In the genomic region with DNA sequence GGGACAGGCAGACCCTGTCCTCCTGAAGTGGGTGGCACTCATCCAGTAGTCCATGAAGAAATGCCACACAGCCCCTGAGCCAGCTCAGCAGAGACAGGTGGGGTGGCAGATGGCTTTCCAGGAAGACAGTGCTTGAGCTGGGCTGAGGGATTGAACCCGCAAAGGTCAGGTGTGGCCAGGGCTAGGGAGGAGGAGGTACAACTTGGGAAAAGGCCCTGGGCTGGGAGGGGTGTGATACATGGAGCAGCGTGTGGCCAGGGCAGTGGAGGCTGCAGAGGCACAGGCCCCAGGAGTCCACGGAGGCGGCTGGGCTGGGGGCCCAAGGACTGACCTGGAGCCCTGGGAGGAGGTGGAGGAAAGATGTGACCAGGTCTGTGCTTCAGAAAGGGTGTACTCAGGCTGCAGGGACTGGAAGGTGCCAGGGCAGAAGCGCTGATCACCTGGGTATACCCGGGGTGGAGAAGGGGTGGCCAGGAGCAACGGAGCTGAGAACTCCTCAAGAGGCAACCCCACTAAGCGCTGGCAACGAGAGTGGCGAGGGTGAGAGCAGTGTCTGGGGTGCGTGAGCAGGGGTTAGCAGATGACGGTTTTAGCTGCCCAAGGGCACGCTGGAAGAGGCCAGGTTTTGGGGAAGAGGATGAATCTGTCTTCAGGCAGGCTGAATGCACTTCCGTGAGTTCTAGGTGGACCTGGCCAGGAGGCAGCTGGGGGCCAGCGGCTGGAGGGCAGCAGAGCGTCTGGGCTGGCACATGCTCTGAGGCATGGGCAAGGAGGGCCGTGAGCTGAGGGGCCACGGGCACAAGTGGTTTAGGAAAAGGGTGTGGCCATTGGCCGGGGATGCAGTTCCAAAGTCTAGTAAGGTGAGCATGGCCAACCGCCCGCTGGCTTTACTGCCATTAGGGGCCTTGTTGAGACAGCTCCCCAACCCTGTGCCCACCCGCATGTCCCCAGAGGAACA, we compare ENCODE assay signal across 26 cellular contexts. TPM values are rescaled to one million over a fixed set of nuclear protein-coding genes. Genes with fewer than 3 reads are reported as not detected.
DNase-seq lines count a peak whose midpoint lies in the region; ATAC-seq, FAIRE-seq and TF ChIP-seq lines count a peak whose summit lies in the region.
"Had no signal": no experiment of that assay in that cellular context is flagged by ENCODE, and none has a peak within 500 bp of the region (broad histone marks: within the 10 kb centered on the region; RNA-seq: fewer than 3 reads in every experiment).

No MANE protein-coding gene starts in this region.

- H3K4me3 Mint-ChIP-seq in activated naive CD4-positive, alpha-beta T cell treated with anti-CD3 and anti-CD28 coated beads, Interleukin-2, amount 10 ng/mL, durations not matched to agents 7 days and 5 days = peak overlapping the region; percentile 21
- no peak overlapping the region for H3K4me3 Mint-ChIP-seq in chondrocyte (ENCODE audit: unreplicated experiment)
- H3K4me3 Mint-ChIP-seq: central memory CD8-positive, alpha-beta T cell had no signal

- POLR2A ChIA-PET in HEK293 (lab: Yijun Ruan, JAX) = interaction anchor here (0.6 kb wide), 1 partner anchor 72 kb away, joined by 3 read pairs; no protein-coding TSS in a partner anchor

- H3K9me3 ChIP-seq in HEK293 (ENCODE audit: control insufficient read depth, insufficient read depth, low read depth, low read length) (no peaks in the 10 kb centered on the region), osteoblast (ENCODE audit: low read depth, low read length) (no peaks in the 10 kb centered on the region)
- H3K9me3 ChIP-seq: esophagus muscularis mucosa, tibial artery had no signal

- H3K4me1 ChIP-seq in HEK293 (ENCODE audit: control insufficient read depth, insufficient read depth, low read length) = peaks cover 9% of the 10 kb centered on the region
- peaks cover 10% of the 10 kb centered on the region for H3K4me1 ChIP-seq in osteoblast (ENCODE audit: insufficient read depth, low read length)

- no peak overlapping the region for H2AFZ ChIP-seq in osteoblast (ENCODE audit: low read length)

- H3K79me2 ChIP-seq in osteoblast (ENCODE audit: insufficient read depth, low read length) = peaks cover 9% of the 10 kb centered on the region

- no peak overlapping the region for H3K27ac ChIP-seq in HEK293 (ENCODE audit: extremely low read depth, low read depth, low read length)
- H3K27ac ChIP-seq in osteoblast (ENCODE audit: low read depth, low read length) = no peak overlapping the region
- H3K27ac ChIP-seq: esophagus muscularis mucosa, KMS-11, skin epidermis, tibial artery had no signal

- TF ChIP-seq CTCF in HEK293 (tag by site-specific recombination; IDR thresholded peaks at IDR 0.05) (no peak), chondrocyte (IDR thresholded peaks at IDR 0.05) (no peak), osteoblast (IDR thresholded peaks at IDR 0.05; ENCODE audit: extremely low read depth, low read depth, low read length) (no peak), D721Med (IDR thresholded peaks at IDR 0.05; ENCODE audit: insufficient read depth, missing control alignments) (no peak)

- CTCF ChIA-PET in activated naive CD4-positive, alpha-beta T cell treated with anti-CD3 and anti-CD28 coated beads, Interleukin-2, amount 10 ng/mL, durations not matched to agents 7 days and 5 days (lab: Charles Lee) = interaction anchor here (1.0 to 6.7 kb wide), 2 partner anchors 10 to 80 kb away, joined by 3 to 29 read pairs; no protein-coding TSS in a partner anchor
- CTCF ChIA-PET in HEK293 (lab: Yijun Ruan, JAX) = interaction anchor here (1.5 kb wide), 1 partner anchor 12 kb away, joined by 5 read pairs; no protein-coding TSS in a partner anchor

- peaks cover 34% of the 10 kb centered on the region for H3K27me3 ChIP-seq in osteoblast (ENCODE audit: insufficient read depth, low read length)

- H3K36me3 ChIP-seq in HEK293 (ENCODE audit: control insufficient read depth in 2 of 2, insufficient read depth in 1 of 2, low read length in 2 of 2) = peaks cover 0 to 12% of the 10 kb centered on the region in 2 experiments; a peak in 1 of 3 replicates
- H3K36me3 ChIP-seq in osteoblast (ENCODE audit: insufficient read depth, low read length) = no peaks in the 10 kb centered on the region
- H3K36me3 ChIP-seq: tibial artery had no signal

- H4K20me1 ChIP-seq in osteoblast (ENCODE audit: insufficient read depth, low read length) = peaks cover 2% of the 10 kb centered on the region

- peaks cover 38% of the 10 kb centered on the region for H3K27me3 Mint-ChIP-seq in activated naive CD4-positive, alpha-beta T cell treated with anti-CD3 and anti-CD28 coated beads, Interleukin-2, amount 10 ng/mL, durations not matched to agents 7 days and 5 days
- peaks cover 17% of the 10 kb centered on the region for H3K27me3 Mint-ChIP-seq in chondrocyte (ENCODE audit: low read depth)
- H3K27me3 Mint-ChIP-seq: central memory CD8-positive, alpha-beta T cell had no signal

- H3K4me2 ChIP-seq in osteoblast (ENCODE audit: insufficient read depth, low read length) = no peak overlapping the region
- H3K4me2 ChIP-seq: KMS-11 had no signal

- no peak overlapping the region for H3K27ac Mint-ChIP-seq in activated naive CD4-positive, alpha-beta T cell treated with anti-CD3 and anti-CD28 coated beads, Interleukin-2, amount 10 ng/mL, durations not matched to agents 7 days and 5 days
- no peak overlapping the region for H3K27ac Mint-ChIP-seq in chondrocyte (ENCODE audit: unreplicated experiment)

- H3K4me3 ChIP-seq in HEK293 (ENCODE audit: low read depth, low read length) = no peak overlapping the region
- no peak overlapping the region for H3K4me3 ChIP-seq in osteoblast (ENCODE audit: insufficient read depth, low read length)
- H3K4me3 ChIP-seq: esophagus muscularis mucosa, skin epidermis, tibial artery had no signal

- no peak for TF ChIP-seq POLR2A in GM12891 (IDR thresholded peaks at IDR 0.05; ENCODE audit: low read depth, low read length)

- no peak for DNase-seq in activated naive CD4-positive, alpha-beta T cell treated with anti-CD3 and anti-CD28 coated beads, Interleukin-2, amount 10 ng/mL, durations not matched to agents 7 days and 5 days
- no peak for DNase-seq in activated naive CD4-positive, alpha-beta T cell (lab: John Stamatoyannopoulos, UW)
- peak; percentile 72 for DNase-seq in chondrocyte (ENCODE audit: low spot score)
- peak; percentile 86 for DNase-seq in osteoblast (ENCODE audit: insufficient read length, low spot score, missing footprints)
- no peak for DNase-seq in D721Med (ENCODE audit: insufficient read length, low spot score)
- no peak for DNase-seq in GM12891 (ENCODE audit: insufficient read length, low spot score)
- DNase-seq: anterior cingulate cortex; CD4-positive, alpha-beta memory T cell; DMS79; effector CD8-positive, alpha-beta T cell; H9; left cardiac atrium; naive thymus-derived CD8-positive, alpha-beta T cell; NCI-H2081; NCI-H510A treated with DMSO at 0.1 percent for 48 hours; stimulated activated CD4-positive, alpha-beta T cell treated with anti-CD3 and anti-CD28 coated beads, Interleukin-4, amount 100 ng/mL, for 1 hour; stimulated activated naive CD8-positive, alpha-beta T cell treated with anti-CD3 and anti-CD28 coated beads, Interleukin-15, Interleukin-2, amounts not matched to agents 100 U/mL and 50 U/mL, for 24 hours; SW 1271; tibial artery had no signal

- peaks cover 40% of the 10 kb centered on the region for H3K4me1 Mint-ChIP-seq in activated naive CD4-positive, alpha-beta T cell treated with anti-CD3 and anti-CD28 coated beads, Interleukin-2, amount 10 ng/mL, durations not matched to agents 7 days and 5 days
- H3K4me1 Mint-ChIP-seq in chondrocyte (ENCODE audit: low read depth) = peaks cover 22% of the 10 kb centered on the region

- H3K36me3 Mint-ChIP-seq in activated naive CD4-positive, alpha-beta T cell treated with anti-CD3 and anti-CD28 coated beads, Interleukin-2, amount 10 ng/mL, durations not matched to agents 7 days and 5 days = peaks cover 2% of the 10 kb centered on the region
- H3K36me3 Mint-ChIP-seq in chondrocyte (ENCODE audit: low read depth) = peaks cover 5% of the 10 kb centered on the region
- H3K36me3 Mint-ChIP-seq: naive thymus-derived CD8-positive, alpha-beta T cell had no signal

- ATAC-seq in HG03521 (IDR thresholded peaks at IDR 0.05; ENCODE audit: unreplicated experiment) = no peak
- ATAC-seq: left cardiac atrium; naive thymus-derived CD8-positive, alpha-beta T cell; stimulated activated naive CD8-positive, alpha-beta T cell treated with anti-CD3 and anti-CD28 coated beads, Interleukin-15, Interleukin-2, amounts not matched to agents 100 U/mL and 50 U/mL, for 24 hours had no signal

- FAIRE-seq in D721Med (lab: Jason Lieb, UNC) (no peak), GM12891 (lab: Jason Lieb, UNC) (no peak)

- no peaks in the 10 kb centered on the region for H3K9me3 Mint-ChIP-seq in activated naive CD4-positive, alpha-beta T cell treated with anti-CD3 and anti-CD28 coated beads, Interleukin-2, amount 10 ng/mL, durations not matched to agents 7 days and 5 days
- H3K9me3 Mint-ChIP-seq in chondrocyte (ENCODE audit: low read depth) = no peaks in the 10 kb centered on the region
- H3K9me3 Mint-ChIP-seq: CD4-positive, alpha-beta memory T cell; central memory CD8-positive, alpha-beta T cell; H9; naive thymus-derived CD8-positive, alpha-beta T cell had no signal

TF ChIP-seq in GM12891, 5 proteins besides CTCF, POLR2A, EP300 and RAD21:
- TF ChIP-seq POLR2AphosphoS5 (IDR thresholded peaks at IDR 0.05; ENCODE audit: low read depth, low read length) = no peak
- TF ChIP-seq SPI1 (IDR thresholded peaks at IDR 0.05; ENCODE audit: low read depth, low read length) = no peak
- no peak for TF ChIP-seq PAX5 (IDR thresholded peaks at IDR 0.05; ENCODE audit: insufficient read depth, low read length, severe bottlenecking)
- no peak for TF ChIP-seq TAF1 (IDR thresholded peaks at IDR 0.05; ENCODE audit: low read depth, low read length)
- no peak for TF ChIP-seq POU2F2 (IDR thresholded peaks at IDR 0.05; ENCODE audit: low read depth, low read length)

RNA-seq across cellular contexts. Expression of a gene that starts 3.9 kb away (rescaled TPM):
- total RNA-seq in chondrocyte (61.5 to 71.8 TPM (median 62.2 TPM) in 3 replicates), osteoblast (64.2 and 64.8 TPM in 2 replicates)
- 61.1 TPM for polyA plus RNA-seq in GM12891 (2012; ENCODE audit: low read depth, missing spikeins)

RNA-seq across cellular contexts. Expression of a gene that starts 7.7 kb away (rescaled TPM):
- total RNA-seq in chondrocyte = 0.62 to 1.5 TPM (median 1.4 TPM) in 3 replicates
- total RNA-seq in osteoblast = under 0.01 TPM in 1 of 2 replicates, not detected in the other
- 0.39 TPM for polyA plus RNA-seq in GM12891 (2012; ENCODE audit: low read depth, missing spikeins)

RNA-seq across cellular contexts. Expression of a gene that starts 12.7 kb away (rescaled TPM):
- total RNA-seq in chondrocyte (31.2 to 40.0 TPM (median 32.5 TPM) in 3 replicates), osteoblast (31.8 and 39.8 TPM in 2 replicates)
- 29.8 TPM for polyA plus RNA-seq in GM12891 (2012; ENCODE audit: low read depth, missing spikeins)

RNA-seq across cellular contexts. Expression of a gene that starts 38.4 kb away (rescaled TPM):
- total RNA-seq in chondrocyte = 6.3 to 7.5 TPM (median 7.4 TPM) in 3 replicates
- 0.88 and 1.1 TPM in 2 replicates for total RNA-seq in osteoblast
- polyA plus RNA-seq in GM12891 (2012; ENCODE audit: low read depth, missing spikeins) = 1.8 TPM

RNA-seq across cellular contexts. Expression of a gene that starts 39.5 kb away (rescaled TPM):
- not detected in 3 replicates for total RNA-seq in chondrocyte
- not detected in 2 replicates for total RNA-seq in osteoblast
- polyA plus RNA-seq in GM12891 (2012; ENCODE audit: low read depth, missing spikeins) = not detected
- total RNA-seq: CD4-positive, alpha-beta memory T cell; esophagus muscularis mucosa; H9; naive thymus-derived CD8-positive, alpha-beta T cell; pulmonary artery endothelial cell had no signal
- polyA plus RNA-seq: CD4-positive, alpha-beta memory T cell; naive thymus-derived CD8-positive, alpha-beta T cell had no signal

Comparison
In these comparisons a context has a peak if more than half of its experiments do, and no peak if none do; other contexts are left out.
1. DNase-seq: peak in chondrocyte (single experiment) and osteoblast (single experiment); none in activated naive CD4-positive, alpha-beta T cell treated with anti-CD3 and anti-CD28 coated beads, Interleukin-2, amount 10 ng/mL, durations not matched to agents 7 days and 5 days (single experiment), activated naive CD4-positive, alpha-beta T cell (0 of 4), D721Med (single experiment) and GM12891 (single experiment).